1 cellular context compared by ENCODE assay signal in genomic region chr19:12484371-12485322, GRCh38.
A peak's percentile ranks its signal among the peaks of the same experiment; 100 is the strongest.
TF ChIP-seq lines count a peak whose summit lies in the region.

ZNF709 (minus strand) TSS chr19:12484816; CDS start chr19:12484657, 159 bp downstream.

TF ChIP-seq in HepG2, 621 proteins besides CTCF, POLR2A, EP300 and RAD21 (continued from another document and continues in another):
- TF ChIP-seq HOXA3 (CRISPR knock-in tag; IDR thresholded peaks at IDR 0.05) (peak; percentile 65), ZNF557 (CRISPR knock-in tag; IDR thresholded peaks at IDR 0.05) (no peak), CC2D1A (CRISPR knock-in tag; IDR thresholded peaks at IDR 0.05) (no peak), KIAA2018 (CRISPR knock-in tag; IDR thresholded peaks at IDR 0.05; ENCODE audit: borderline replicate concordance) (no peak), MIER3 (CRISPR knock-in tag; IDR thresholded peaks at IDR 0.05; ENCODE audit: borderline replicate concordance) (0 out of 2 replicates have a peak, but pooled peaks have one; percentile 22), ZNF234 (CRISPR knock-in tag; conservative IDR thresholded peaks at IDR 0.05) (0 out of 2 replicates have a peak, but pooled peaks have one; percentile 80), ZBTB42 (CRISPR knock-in tag; IDR thresholded peaks at IDR 0.05) (no peak), MIXL1 (CRISPR knock-in tag; IDR thresholded peaks at IDR 0.05) (0 out of 2 replicates have a peak, but pooled peaks have one; percentile 27), TFDP1 (CRISPR knock-in tag; IDR thresholded peaks at IDR 0.05; ENCODE audit: borderline replicate concordance) (peak; percentile 51; the same call in 1 of the 2 replicates), YEATS4 (CRISPR knock-in tag; IDR thresholded peaks at IDR 0.05; ENCODE audit: borderline replicate concordance) (peak; percentile 36; the same call in 1 of the 2 replicates), TFDP2 (CRISPR knock-in tag; IDR thresholded peaks at IDR 0.05) (peak; percentile 60; the same call in 1 of the 2 replicates), PRDM15 (CRISPR knock-in tag; IDR thresholded peaks at IDR 0.05) (peak; percentile 18; the same call in 1 of the 2 replicates), KLF13 (CRISPR knock-in tag; IDR thresholded peaks at IDR 0.05) (no peak), ZC3H13 (CRISPR knock-in tag; IDR thresholded peaks at IDR 0.05) (peak; percentile 48; the same call in 1 of the 2 replicates), ZSCAN30 (CRISPR knock-in tag; IDR thresholded peaks at IDR 0.05) (no peak), ZNF20 (CRISPR knock-in tag; IDR thresholded peaks at IDR 0.05) (no peak), RARG (CRISPR knock-in tag; IDR thresholded peaks at IDR 0.05; ENCODE audit: low read depth) (no peak; the same call in 1 of the 2 replicates), DBP (CRISPR knock-in tag; IDR thresholded peaks at IDR 0.05; ENCODE audit: not compliant biosample characterization) (peak; percentile 54), ZBTB4 (CRISPR knock-in tag; IDR thresholded peaks at IDR 0.05; ENCODE audit: borderline replicate concordance) (0 out of 2 replicates have a peak, but pooled peaks have one; percentile 36), ZNF609 (CRISPR knock-in tag; IDR thresholded peaks at IDR 0.05; ENCODE audit: borderline replicate concordance) (no peak; the same call in 1 of the 2 replicates), MXD3 (CRISPR knock-in tag; IDR thresholded peaks at IDR 0.05) (no peak), ATF5 (CRISPR knock-in tag; IDR thresholded peaks at IDR 0.05; ENCODE audit: low read depth) (0 out of 2 replicates have a peak, but pooled peaks have one; percentile 84), ZBTB14 (CRISPR knock-in tag; IDR thresholded peaks at IDR 0.05) (no peak)
